Comparison of ENCODE assay signal across 7 cellular contexts in genomic region chr17:68623811-68624210, GRCh38. TPM values are rescaled to one million over a fixed set of nuclear protein-coding genes. Genes with fewer than 3 reads are reported as not detected.
"Had no signal": no experiment of that assay in that cellular context is flagged by ENCODE, and none has a peak within 500 bp of the region (broad histone marks: within the 10 kb centered on the region; RNA-seq: fewer than 3 reads in every experiment).

No MANE protein-coding gene starts in this region.

- H2AFZ ChIP-seq: GM23338 had no signal

- H3K4me3 ChIP-seq: GM23338, K562 had no signal

- DNase-seq: H9, HCEC 1CT, IMR-90, KG1 had no signal

- ATAC-seq: GM23338, K562 had no signal

- H3K4me2 ChIP-seq: GM23338 had no signal

RNA-seq across cellular contexts. Expression of gene FAM20A, which starts 22.6 kb away (rescaled TPM):
- total RNA-seq: HT-29, IMR-90 had no signal
- polyA plus RNA-seq: IMR-90, K562 had no signal
